In genomic region chr17:57988301-57989010, GRCh38 we compare ENCODE assay signal across 8 cellular contexts. TPM values are rescaled to one million over a fixed set of nuclear protein-coding genes. Genes with fewer than 3 reads are reported as not detected.
DNase-seq lines count a peak whose midpoint lies in the region; TF ChIP-seq lines count a peak whose summit lies in the region.

No MANE protein-coding gene starts in this region.

- H3K9me3 ChIP-seq in mammary epithelial cell (replicated peaks; ENCODE audit: insufficient read depth, low read length) (no peaks in the 10 kb centered on the region), skeletal muscle tissue (ENCODE audit: control insufficient read depth in 3 of 3, low read length in 3 of 3) (no peaks in the 10 kb centered on the region)

- H3K36me3 ChIP-seq in H7 (replicated peaks; ENCODE audit: control insufficient read depth, insufficient read depth, low read length), result no peaks in the 10 kb centered on the region
- H3K36me3 ChIP-seq in mammary epithelial cell (ENCODE audit: insufficient read depth, low read length), result peaks cover 2% of the 10 kb centered on the region
- H3K36me3 ChIP-seq in skeletal muscle tissue (ENCODE audit: control insufficient read depth in 3 of 3, insufficient read depth in 3 of 3, low read length in 3 of 3), result peaks cover 0 to 2% (median 0%) of the 10 kb centered on the region in 3 donors

- H3K9ac ChIP-seq in mammary epithelial cell (ENCODE audit: insufficient read depth, low read length) (no peak overlapping the region), skeletal muscle tissue (ENCODE audit: low read depth in 1 of 3, low read length in 3 of 3) (peak overlapping the region; percentile 86 to 91 (median 89))

- peak overlapping the region; percentile 98 for H3K4me2 ChIP-seq in mammary epithelial cell (ENCODE audit: insufficient read depth, low read depth, low read length)

- in situ Hi-C loops in mammary epithelial cell (cut with MboI; ENCODE audit: low sequenced_read_pairs in 2 of 2), result loop anchor here in 1 of 2 donors (25.0 kb wide), 1 partner anchor 876 kb away; no protein-coding TSS in a partner anchor

- peak; percentile 29 for DNase-seq in DMS153 (lab: John Stamatoyannopoulos, UW)
- no peak for DNase-seq in DMS153 treated with DMSO at 0.1 percent for 48 hours (lab: John Stamatoyannopoulos, UW; ENCODE audit: unreplicated experiment)
- peak; percentile 94 for DNase-seq in H7
- peak; percentile 75 for DNase-seq in LoVo (ENCODE audit: low spot score)
- peak; percentile 77 for DNase-seq in SW480 (ENCODE audit: low spot score)
- DNase-seq in mammary epithelial cell, result peak; percentile 51
- DNase-seq in iPS-NIHi11 (ENCODE audit: low spot score), result peak; percentile 88

- no TSS peak for BruUV-seq in mammary epithelial cell (replicated peaks; lab: Mats Ljungman, UMichigan)

- WGBS in mammary epithelial cell (ENCODE audit: low coverage, missing lambda C conversion rate), result 0% methylated on average over 3 of the region's 49 CpGs

- intact Hi-C loops in mammary epithelial cell (cut with micrococcal nuclease), result loop anchor here (1.0 kb wide), 1 partner anchor 130 kb away; no protein-coding TSS in a partner anchor

- dilution Hi-C loops in mammary epithelial cell (cut with HindIII; ENCODE audit: low sequenced_read_pairs), result no loop called here

- H3K79me2 ChIP-seq in mammary epithelial cell (ENCODE audit: insufficient read depth, low read length), result peaks cover 44% of the 10 kb centered on the region

- no peaks in the 10 kb centered on the region for H4K20me1 ChIP-seq in mammary epithelial cell (ENCODE audit: insufficient read depth, low read length)

- H3K27me3 ChIP-seq in H7 (ENCODE audit: control insufficient read depth, insufficient read depth, low read length) (no peaks in the 10 kb centered on the region), mammary epithelial cell (ENCODE audit: insufficient read depth, low read length) (no peaks in the 10 kb centered on the region), skeletal muscle tissue (ENCODE audit: control insufficient read depth in 3 of 3, insufficient read depth in 3 of 3, low read length in 3 of 3) (no peaks in the 10 kb centered on the region)

- H3K4me3 ChIP-seq in H7 (ENCODE audit: insufficient read depth, low read depth, low read length), result peak overlapping the region; percentile 78
- H3K4me3 ChIP-seq in mammary epithelial cell (replicated peaks in 1 of 3; ENCODE audit: insufficient read depth in 1 of 3, low read depth in 2 of 3, low read length in 3 of 3), result peak overlapping the region; percentile 49 to 88 (median 86)
- peak overlapping the region; percentile 89 to 93 (median 92) for H3K4me3 ChIP-seq in skeletal muscle tissue (ENCODE audit: low read length in 3 of 3)

- no peak overlapping the region for H3K27ac ChIP-seq in mammary epithelial cell (ENCODE audit: insufficient read depth, low read depth, low read length)
- H3K27ac ChIP-seq in skeletal muscle tissue (ENCODE audit: low read depth, low read length), result peak overlapping the region; percentile 93

- peak overlapping the region; percentile 86 for H2AFZ ChIP-seq in mammary epithelial cell (ENCODE audit: low read depth, low read length)

- CTCF ChIA-PET in mammary epithelial cell (lab: Charles Lee; ENCODE audit: low non-redundant PET), result no interaction called here

- TF ChIP-seq CTCF in mammary epithelial cell (conservative IDR thresholded peaks at IDR 0.05 in 1 of 2, IDR thresholded peaks at IDR 0.05 in 1 of 2; ENCODE audit: extremely low read depth in 1 of 2, insufficient read depth in 1 of 2, low read depth in 1 of 2, low read length in 2 of 2), result no peak

- H3K4me1 ChIP-seq in mammary epithelial cell (ENCODE audit: insufficient read depth, low read length) (peaks cover 27% of the 10 kb centered on the region), skeletal muscle tissue (ENCODE audit: control insufficient read depth in 3 of 3, insufficient read depth in 3 of 3, low read length in 3 of 3) (peaks cover 61 to 72% (median 65%) of the 10 kb centered on the region in 3 donors)

RNA-seq across cellular contexts. Expression of gene VEZF1, which starts 0.4 kb away (rescaled TPM):
- total RNA-seq in H7 (2014; rRNA removed; shearing (Covaris generic)), result 48.2 and 66.1 TPM in 2 replicates
- total RNA-seq in mammary epithelial cell (10 to 100 TPM; 20.5 to 34.7 TPM), skeletal muscle tissue (30.3 TPM)
- 17.6 TPM for polyA plus RNA-seq in mammary epithelial cell
- polyA minus RNA-seq in mammary epithelial cell, result 20.1 TPM

RNA-seq across cellular contexts. Expression of gene SRSF1, which starts 18.6 kb away (rescaled TPM):
- total RNA-seq in H7 (2014; rRNA removed; shearing (Covaris generic)), result 326 and 341 TPM in 2 replicates
- total RNA-seq in mammary epithelial cell, result 100 to 1,000 TPM; 197 to 238 TPM
- polyA plus RNA-seq in mammary epithelial cell, result 137 TPM
- 258 TPM for polyA minus RNA-seq in mammary epithelial cell
- total RNA-seq in skeletal muscle tissue, result 224 TPM

RNA-seq across cellular contexts. Expression of gene CUEDC1, which starts 33.2 kb away (rescaled TPM):
- 8.1 and 13.9 TPM in 2 replicates for total RNA-seq in H7 (2014; rRNA removed; shearing (Covaris generic))
- total RNA-seq in mammary epithelial cell, result 10 to 100 TPM in 1 of 2 donors, 1 to 10 TPM in 1; 1.8 to 14.4 TPM
- 9.2 TPM for polyA plus RNA-seq in mammary epithelial cell
- polyA minus RNA-seq in mammary epithelial cell, result 22.4 TPM
- total RNA-seq in skeletal muscle tissue, result 10.4 TPM
